ENCODE assay signal across 1 cellular context in genomic region chr15:52118969-52119749, GRCh38.
TF ChIP-seq lines count a peak whose summit lies in the region.

No MANE protein-coding gene starts in this region.

TF ChIP-seq in K562, 482 proteins besides CTCF, POLR2A, EP300 and RAD21 (continued from another document):
- TF ChIP-seq ZNF395 (CRISPR knock-in tag; IDR thresholded peaks at IDR 0.05) (no peak), ZNF263 (CRISPR knock-in tag; IDR thresholded peaks at IDR 0.05; ENCODE audit: borderline replicate concordance) (peak; percentile 93), BRF2 (IDR thresholded peaks at IDR 0.05; ENCODE audit: borderline replicate concordance, insufficient read depth, insufficient read length) (no peak), ZNF165 (CRISPR knock-in tag; IDR thresholded peaks at IDR 0.05; ENCODE audit: borderline replicate concordance) (no peak), ARID1B (IDR thresholded peaks at IDR 0.05) (0 out of 2 replicates have a peak, but pooled peaks have one; percentile 16), ZFPM2 (CRISPR knock-in tag; IDR thresholded peaks at IDR 0.05) (no peak), CBX5 (IDR thresholded peaks at IDR 0.05; ENCODE audit: borderline replicate concordance, low read depth) (no peak), LARP7 (IDR thresholded peaks at IDR 0.05) (no peak), ZNF398 (CRISPR knock-in tag; IDR thresholded peaks at IDR 0.05) (no peak), ZBTB26 (CRISPR knock-in tag; IDR thresholded peaks at IDR 0.05) (0 out of 2 replicates have a peak, but pooled peaks have one; percentile 68), ZNF347 (CRISPR knock-in tag; IDR thresholded peaks at IDR 0.05; ENCODE audit: low read depth) (no peak), DPF2 (IDR thresholded peaks at IDR 0.05) (peak; percentile 38; the same call in 1 of the 2 replicates), CTBP1 (IDR thresholded peaks at IDR 0.05; ENCODE audit: borderline replicate concordance) (no peak), KDM1A (IDR thresholded peaks at IDR 0.05) (peak in 1 of 2 experiments; percentile 44; a peak in 1 of 4 replicates), CREM (IDR thresholded peaks at IDR 0.05; ENCODE audit: low read depth) (no peak), NR2C2 (CRISPR knock-in tag; IDR thresholded peaks at IDR 0.05) (no peak), NR2C2 (tag; IDR thresholded peaks at IDR 0.05) (no peak), POLR2H (tag; IDR thresholded peaks at IDR 0.05; ENCODE audit: low read depth) (no peak), HDAC1 (IDR thresholded peaks at IDR 0.05) (peak in 1 of 2 experiments; percentile 46; a peak in 2 of 4 replicates), HBP1 (CRISPR knock-in tag; IDR thresholded peaks at IDR 0.05) (no peak), HDAC6 (IDR thresholded peaks at IDR 0.05; ENCODE audit: low read depth, low read length) (no peak), PRPF4 (IDR thresholded peaks at IDR 0.05; ENCODE audit: insufficient read depth, low read depth, low read length, poor library complexity, severe bottlenecking) (no peak), RAD51 (IDR thresholded peaks at IDR 0.05; ENCODE audit: borderline replicate concordance, low read depth) (no peak), ELF1 (tag; IDR thresholded peaks at IDR 0.05) (no peak), ELF4 (CRISPR knock-in tag; IDR thresholded peaks at IDR 0.05) (no peak), USF1 (CRISPR knock-in tag; IDR thresholded peaks at IDR 0.05) (no peak), ZNF740 (CRISPR knock-in tag; IDR thresholded peaks at IDR 0.05) (no peak), ZNF740 (tag; IDR thresholded peaks at IDR 0.05) (no peak), ZNF253 (CRISPR knock-in tag; conservative IDR thresholded peaks at IDR 0.05) (no peak), BCLAF1 (IDR thresholded peaks at IDR 0.05; ENCODE audit: borderline replicate concordance in 1 of 2, control insufficient read depth in 1 of 2, low read depth in 2 of 2, low read length in 1 of 2) (0 out of 4 replicates have a peak, but pooled peaks of 1 of the 2 experiments have one; percentile 45), TAF15 (IDR thresholded peaks at IDR 0.05; ENCODE audit: low read depth, low read length) (no peak), PKNOX1 (IDR thresholded peaks at IDR 0.05) (peak; percentile 42), ZNF764 (CRISPR knock-in tag; IDR thresholded peaks at IDR 0.05; ENCODE audit: low read depth) (no peak)
